1 cellular context compared by ENCODE assay signal in the genomic region with DNA sequence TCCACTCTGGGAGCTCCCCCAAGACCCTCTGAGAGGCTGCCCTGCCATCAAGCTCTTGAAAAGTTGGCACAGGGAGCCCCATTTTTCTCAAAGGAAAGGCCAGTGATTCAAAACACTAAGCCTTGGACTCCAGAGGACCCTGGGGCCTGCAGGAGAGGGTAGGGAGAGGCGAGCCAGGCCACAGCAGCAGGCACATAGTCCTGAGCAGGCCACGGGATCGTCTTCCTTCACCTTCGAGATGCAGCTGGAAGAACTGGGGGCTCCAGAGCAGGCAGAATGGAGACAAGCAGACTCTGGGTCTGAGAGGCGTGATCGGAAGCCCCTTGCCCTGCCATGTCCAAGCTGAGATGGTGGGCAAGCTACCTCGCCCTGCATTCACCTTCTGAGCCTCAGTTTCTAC.
TF ChIP-seq lines count a peak whose summit lies in the region.

No MANE protein-coding gene starts in this region.

TF ChIP-seq in A549, 52 proteins besides CTCF, POLR2A, EP300 and RAD21 (continued from another document):
- TF ChIP-seq, protein P1, sequence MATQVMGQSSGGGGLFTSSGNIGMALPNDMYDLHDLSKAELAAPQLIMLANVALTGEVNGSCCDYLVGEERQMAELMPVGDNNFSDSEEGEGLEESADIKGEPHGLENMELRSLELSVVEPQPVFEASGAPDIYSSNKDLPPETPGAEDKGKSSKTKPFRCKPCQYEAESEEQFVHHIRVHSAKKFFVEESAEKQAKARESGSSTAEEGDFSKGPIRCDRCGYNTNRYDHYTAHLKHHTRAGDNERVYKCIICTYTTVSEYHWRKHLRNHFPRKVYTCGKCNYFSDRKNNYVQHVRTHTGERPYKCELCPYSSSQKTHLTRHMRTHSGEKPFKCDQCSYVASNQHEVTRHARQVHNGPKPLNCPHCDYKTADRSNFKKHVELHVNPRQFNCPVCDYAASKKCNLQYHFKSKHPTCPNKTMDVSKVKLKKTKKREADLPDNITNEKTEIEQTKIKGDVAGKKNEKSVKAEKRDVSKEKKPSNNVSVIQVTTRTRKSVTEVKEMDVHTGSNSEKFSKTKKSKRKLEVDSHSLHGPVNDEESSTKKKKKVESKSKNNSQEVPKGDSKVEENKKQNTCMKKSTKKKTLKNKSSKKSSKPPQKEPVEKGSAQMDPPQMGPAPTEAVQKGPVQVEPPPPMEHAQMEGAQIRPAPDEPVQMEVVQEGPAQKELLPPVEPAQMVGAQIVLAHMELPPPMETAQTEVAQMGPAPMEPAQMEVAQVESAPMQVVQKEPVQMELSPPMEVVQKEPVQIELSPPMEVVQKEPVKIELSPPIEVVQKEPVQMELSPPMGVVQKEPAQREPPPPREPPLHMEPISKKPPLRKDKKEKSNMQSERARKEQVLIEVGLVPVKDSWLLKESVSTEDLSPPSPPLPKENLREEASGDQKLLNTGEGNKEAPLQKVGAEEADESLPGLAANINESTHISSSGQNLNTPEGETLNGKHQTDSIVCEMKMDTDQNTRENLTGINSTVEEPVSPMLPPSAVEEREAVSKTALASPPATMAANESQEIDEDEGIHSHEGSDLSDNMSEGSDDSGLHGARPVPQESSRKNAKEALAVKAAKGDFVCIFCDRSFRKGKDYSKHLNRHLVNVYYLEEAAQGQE (IDR thresholded peaks at IDR 0.05): no peak
- TF ChIP-seq, protein P2, sequence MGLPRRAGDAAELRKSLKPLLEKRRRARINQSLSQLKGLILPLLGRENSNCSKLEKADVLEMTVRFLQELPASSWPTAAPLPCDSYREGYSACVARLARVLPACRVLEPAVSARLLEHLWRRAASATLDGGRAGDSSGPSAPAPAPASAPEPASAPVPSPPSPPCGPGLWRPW (IDR thresholded peaks at IDR 0.05): no peak
- TF ChIP-seq NPAS2 (CRISPR knock-in tag; IDR thresholded peaks at IDR 0.05; ENCODE audit: borderline replicate concordance) (no peak), CHD4 (IDR thresholded peaks at IDR 0.05; ENCODE audit: borderline replicate concordance) (no peak), RCOR1 (IDR thresholded peaks at IDR 0.05; ENCODE audit: low read depth, low read length) (no peak), NR3C1 (IDR thresholded peaks at IDR 0.05) (no peak), KDM1A (IDR thresholded peaks at IDR 0.05; ENCODE audit: low read depth) (no peak), JUNB (IDR thresholded peaks at IDR 0.05) (no peak), CEBPB (IDR thresholded peaks at IDR 0.05) (no peak), HOXB5 (CRISPR knock-in tag; IDR thresholded peaks at IDR 0.05) (no peak), MAZ (IDR thresholded peaks at IDR 0.05; ENCODE audit: borderline replicate concordance, low read depth, low read length) (no peak), PHF8 (IDR thresholded peaks at IDR 0.05; ENCODE audit: borderline replicate concordance, low read depth) (no peak)
- TF ChIP-seq, protein P3, sequence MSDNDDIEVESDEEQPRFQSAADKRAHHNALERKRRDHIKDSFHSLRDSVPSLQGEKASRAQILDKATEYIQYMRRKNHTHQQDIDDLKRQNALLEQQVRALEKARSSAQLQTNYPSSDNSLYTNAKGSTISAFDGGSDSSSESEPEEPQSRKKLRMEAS (IDR thresholded peaks at IDR 0.05): no peak
TF ChIP-seq in A549: peak in this region for 0.
